ENCODE assay signal across 7 cellular contexts in genomic region chr19:28434794-28435193, GRCh38.
DNase-seq lines count a peak whose midpoint lies in the region; ATAC-seq, FAIRE-seq and TF ChIP-seq lines count a peak whose summit lies in the region.
"Not testable (repeated sequence)": the region's sequence is repeated elsewhere in the genome, so short reads cannot be mapped to it uniquely, and the experiment has no call there.

No MANE protein-coding gene starts in this region.

- TF ChIP-seq CTCF in DND-41 (IDR thresholded peaks at IDR 0.05; ENCODE audit: borderline replicate concordance, extremely low read depth, low read length, poor library complexity, severe bottlenecking); OCI-LY7 (conservative IDR thresholded peaks at IDR 0.05; ENCODE audit: low read length); astrocyte (IDR thresholded peaks at IDR 0.05; ENCODE audit: insufficient read depth, low read depth, low read length); natural killer cell (IDR thresholded peaks at IDR 0.05): not testable (repeated sequence)

- peaks cover 31% of the 10 kb centered on the region for H3K4me1 Mint-ChIP-seq in T-helper 1 cell treated with Interleukin-12 subunit alpha and Interleukin-12 subunit beta and Interleukin-4 antibody, amounts not matched to agents 30 μg/mL and 1 μg/mL, for 36 hours (ENCODE audit: low read depth)
- H3K4me1 Mint-ChIP-seq in astrocyte (ENCODE audit: low read depth, unreplicated experiment): not testable (repeated sequence)
- peaks cover 52 to 67% of the 10 kb centered on the region in 2 donors for H3K4me1 Mint-ChIP-seq in natural killer cell

- not testable (repeated sequence) for BruUV-seq in OCI-LY7 (replicated peaks; lab: Mats Ljungman, UMichigan)

- H3K27ac ChIP-seq in DND-41 (ENCODE audit: low read length) (0 out of 2 replicates have a peak overlapping the region, but pooled peaks have one; percentile 18), OCI-LY7 (ENCODE audit: low read depth, low read length, poor library complexity, severe bottlenecking) (peak overlapping the region; percentile 83)
- H3K27ac ChIP-seq in astrocyte (ENCODE audit: low read depth, low read length): not testable (repeated sequence)

- not testable (repeated sequence) for DNase-seq in DND-41; OCI-LY7 (ENCODE audit: low spot score); astrocyte (ENCODE audit: low read depth); natural killer cell; urothelium cell line (ENCODE audit: low spot score)
- DNase-seq in glomerular visceral epithelial cell (ENCODE audit: extremely low spot score): peak; percentile 47

- not testable (repeated sequence) for H3K36me3 ChIP-seq in DND-41 (ENCODE audit: insufficient read depth, low read length); OCI-LY7 (ENCODE audit: insufficient read depth, low read length); astrocyte (ENCODE audit: insufficient read depth, low read length)

- intact Hi-C loops in OCI-LY7 (cut with micrococcal nuclease; ENCODE audit: unreplicated experiment); natural killer cell (cut with micrococcal nuclease): not testable (repeated sequence)

- FAIRE-seq in astrocyte (lab: Jason Lieb, UNC): not testable (repeated sequence)
- peak; percentile 67 for FAIRE-seq in urothelium cell line (lab: Jason Lieb, UNC)

- not testable (repeated sequence) for H3K4me2 ChIP-seq in DND-41 (ENCODE audit: insufficient read depth, low read length); OCI-LY7 (ENCODE audit: low read length); astrocyte (ENCODE audit: low read length)

- CTCF ChIA-PET in OCI-LY7 (lab: Charles Lee; ENCODE audit: unreplicated experiment): not testable (repeated sequence)

- not testable (repeated sequence) for H3K27me3 Mint-ChIP-seq in T-helper 1 cell treated with Interleukin-12 subunit alpha and Interleukin-12 subunit beta and Interleukin-4 antibody, amounts not matched to agents 30 μg/mL and 1 μg/mL, for 36 hours (ENCODE audit: low read depth); natural killer cell (ENCODE audit: low read depth in 2 of 2)
- peaks cover 25% of the 10 kb centered on the region for H3K27me3 Mint-ChIP-seq in astrocyte (ENCODE audit: low read depth, unreplicated experiment)

- not testable (repeated sequence) for H3K27me3 ChIP-seq in DND-41 (ENCODE audit: insufficient read depth, low read length, poor library complexity); astrocyte (ENCODE audit: insufficient read depth, low read length)

- H2AFZ ChIP-seq in DND-41 (ENCODE audit: low read depth, low read length); OCI-LY7 (ENCODE audit: low read length); astrocyte (ENCODE audit: low read depth, low read length): not testable (repeated sequence)

- not testable (repeated sequence) for ATAC-seq in DND-41 (ENCODE audit: insufficient read depth, low read depth); natural killer cell

- H3K36me3 Mint-ChIP-seq in T-helper 1 cell treated with Interleukin-12 subunit alpha and Interleukin-12 subunit beta and Interleukin-4 antibody, amounts not matched to agents 30 μg/mL and 1 μg/mL, for 36 hours (ENCODE audit: low read depth); astrocyte (ENCODE audit: low read depth, unreplicated experiment); natural killer cell: not testable (repeated sequence)

- H3K4me1 ChIP-seq in DND-41 (ENCODE audit: insufficient read depth, low read length) (peaks cover 40% of the 10 kb centered on the region), OCI-LY7 (ENCODE audit: insufficient read depth, low read length, poor library complexity, severe bottlenecking) (peaks cover 44% of the 10 kb centered on the region)
- H3K4me1 ChIP-seq in astrocyte (ENCODE audit: insufficient read depth, low read length): not testable (repeated sequence)

- not testable (repeated sequence) for H3K4me3 ChIP-seq in DND-41 (ENCODE audit: low read depth in 1 of 2, low read length in 2 of 2); OCI-LY7 (ENCODE audit: low read depth, low read length, poor library complexity, severe bottlenecking); astrocyte (ENCODE audit: insufficient read depth, low read depth, low read length)

- H3K9me3 ChIP-seq in DND-41 (ENCODE audit: insufficient read depth, low read length, severe bottlenecking); OCI-LY7 (ENCODE audit: low read length); astrocyte (ENCODE audit: insufficient read depth, low read depth, low read length): not testable (repeated sequence)

- not testable (repeated sequence) for H3K9me3 Mint-ChIP-seq in T-helper 1 cell treated with Interleukin-12 subunit alpha and Interleukin-12 subunit beta and Interleukin-4 antibody, amounts not matched to agents 30 μg/mL and 1 μg/mL, for 36 hours; natural killer cell
- H3K9me3 Mint-ChIP-seq in astrocyte (ENCODE audit: unreplicated experiment): peaks cover 27% of the 10 kb centered on the region

- H3K4me3 Mint-ChIP-seq in T-helper 1 cell treated with Interleukin-12 subunit alpha and Interleukin-12 subunit beta and Interleukin-4 antibody, amounts not matched to agents 30 μg/mL and 1 μg/mL, for 36 hours; astrocyte (ENCODE audit: unreplicated experiment): not testable (repeated sequence)
- peak overlapping the region; percentile 82 for H3K4me3 Mint-ChIP-seq in natural killer cell

- H3K9ac ChIP-seq in DND-41 (ENCODE audit: low read depth, low read length); astrocyte (ENCODE audit: low read length): not testable (repeated sequence)

- H4K20me1 ChIP-seq in DND-41 (ENCODE audit: insufficient read depth, low read length); OCI-LY7 (ENCODE audit: insufficient read depth, low read length); astrocyte (ENCODE audit: insufficient read depth, low read length): not testable (repeated sequence)

- POLR2A ChIA-PET in OCI-LY7 (lab: Charles Lee): not testable (repeated sequence)

- peak overlapping the region; percentile 43 for H3K27ac Mint-ChIP-seq in T-helper 1 cell treated with Interleukin-12 subunit alpha and Interleukin-12 subunit beta and Interleukin-4 antibody, amounts not matched to agents 30 μg/mL and 1 μg/mL, for 36 hours
- H3K27ac Mint-ChIP-seq in astrocyte (ENCODE audit: unreplicated experiment): peak overlapping the region; percentile 83
- H3K27ac Mint-ChIP-seq in natural killer cell: peak overlapping the region; percentile 86

- not testable (repeated sequence) for H3K9me2 ChIP-seq in OCI-LY7 (ENCODE audit: insufficient read depth, low read length)

- H3K79me2 ChIP-seq in DND-41 (ENCODE audit: insufficient read depth, low read length); OCI-LY7 (ENCODE audit: insufficient read depth, low read depth, low read length); astrocyte (ENCODE audit: insufficient read depth, low read length): not testable (repeated sequence)
